In genomic region chr18:3665780-3666525, GRCh38 we compare ENCODE assay signal across 8 cellular contexts.
DNase-seq lines count a peak whose midpoint lies in the region; ATAC-seq and TF ChIP-seq lines count a peak whose summit lies in the region.

No MANE protein-coding gene starts in this region.

- no peak for TF ChIP-seq EP300 in upper lobe of left lung (IDR thresholded peaks at IDR 0.05)

- H3K4me3 ChIP-seq in upper lobe of left lung = peak overlapping the region in 2 of 4 donors; percentile 10 to 23

- no peaks in the 10 kb centered on the region for H3K36me3 ChIP-seq in upper lobe of left lung

- peak overlapping the region; percentile 98 for H3K27ac Mint-ChIP-seq in progenitor cell of endocrine pancreas

- WGBS in upper lobe of left lung, 2 donors = 18 to 31% methylated on average over 20 of the region's 20 CpGs

- TF ChIP-seq CTCF in progenitor cell of endocrine pancreas (IDR thresholded peaks at IDR 0.05; ENCODE audit: unreplicated experiment) = peak; percentile 97
- TF ChIP-seq CTCF in upper lobe of left lung (IDR thresholded peaks at IDR 0.05) = peak; percentile 90 to 97 (median 94)

- no peaks in the 10 kb centered on the region for H3K36me3 Mint-ChIP-seq in progenitor cell of endocrine pancreas (ENCODE audit: insufficient read depth)

- peaks cover 3% of the 10 kb centered on the region for H3K9me3 Mint-ChIP-seq in progenitor cell of endocrine pancreas (ENCODE audit: low read depth)

- peak overlapping the region; percentile 55 for H3K4me3 Mint-ChIP-seq in progenitor cell of endocrine pancreas (ENCODE audit: low read depth)

- peaks cover 4 to 19% (median 10%) of the 10 kb centered on the region in 4 donors for H3K4me1 ChIP-seq in upper lobe of left lung

- H3K27me3 Mint-ChIP-seq in progenitor cell of endocrine pancreas = no peaks in the 10 kb centered on the region

- intact Hi-C loops in left ventricle myocardium superior (cut with micrococcal nuclease) = loop anchor here (1.0 to 10.0 kb wide), 3 partner anchors 61 to 385 kb away; partner anchors contain the start of gene TGIF1

- H3K27ac ChIP-seq in upper lobe of left lung = peak overlapping the region; percentile 4 to 69 (median 12)

- no peaks in the 10 kb centered on the region for H3K9me3 ChIP-seq in upper lobe of left lung

- ATAC-seq in GM21367 (IDR thresholded peaks at IDR 0.05; ENCODE audit: unreplicated experiment) (peak; percentile 68), left ventricle myocardium superior (peak; percentile 96), upper lobe of left lung (ENCODE audit: low FRiP score in 2 of 2) (peak; percentile 92 to 94)

- DNase-seq in Ammon's horn (ENCODE audit: low spot score) = peak; percentile 92
- DNase-seq in NCI-H1092 treated with DMSO at 0.1 percent for 48 hours (lab: John Stamatoyannopoulos, UW) = peak; percentile 65
- DNase-seq in T follicular helper cell (ENCODE audit: low read depth) = peak; percentile 56
- DNase-seq in amniotic epithelial cell (ENCODE audit: low read depth) = peak; percentile 85
- DNase-seq in left ventricle myocardium superior = peak; percentile 81
- DNase-seq in progenitor cell of endocrine pancreas (ENCODE audit: low spot score, unreplicated experiment) = peak; percentile 74
- peak in 1 of 2 donors; percentile 84 for DNase-seq in upper lobe of left lung

- no peaks in the 10 kb centered on the region for H3K27me3 ChIP-seq in upper lobe of left lung

- peaks cover 17% of the 10 kb centered on the region for H3K4me1 Mint-ChIP-seq in progenitor cell of endocrine pancreas (ENCODE audit: low read depth)

- TF ChIP-seq POLR2A in upper lobe of left lung (IDR thresholded peaks at IDR 0.05) = no peak
